ENCODE assay signal across 1 cellular context in the genomic region with DNA sequence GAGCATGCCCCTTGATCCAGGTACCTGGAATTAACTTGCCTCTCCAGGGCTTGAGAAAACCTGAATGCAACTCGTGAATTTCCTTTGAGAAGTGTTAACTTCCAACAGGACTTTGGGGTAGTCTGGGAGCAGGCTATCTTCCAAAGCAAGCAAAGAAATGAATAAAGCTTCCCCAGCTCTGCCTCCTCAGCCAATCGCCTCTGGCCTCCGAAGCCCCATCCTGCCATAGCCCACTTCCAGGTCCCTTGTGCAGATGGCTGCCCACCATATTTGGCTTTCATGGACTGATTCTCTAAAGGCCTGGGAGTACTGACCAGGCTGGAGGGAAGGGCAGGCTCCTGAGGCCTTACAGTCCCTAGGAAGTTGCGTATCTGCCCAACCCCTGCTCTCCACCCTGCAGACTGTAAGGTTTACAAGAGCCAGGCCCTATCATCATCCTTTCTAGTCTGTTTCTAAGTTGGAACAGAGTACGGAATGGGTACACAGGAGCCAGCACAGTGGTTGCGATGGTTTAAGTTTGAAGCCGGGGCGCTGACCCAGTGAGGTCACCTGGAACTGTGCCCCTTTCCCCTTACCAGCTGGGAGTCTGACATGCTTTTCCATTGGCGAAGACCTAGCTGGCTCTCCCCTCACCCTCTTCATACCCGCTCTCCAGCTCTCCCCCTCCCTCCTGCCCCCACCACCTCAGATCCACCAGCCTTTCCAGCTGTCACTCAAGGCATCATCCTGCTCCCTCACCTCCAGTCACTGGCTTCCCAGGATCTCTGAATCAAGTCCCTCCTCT.
TF ChIP-seq lines count a peak whose summit lies in the region.

No MANE protein-coding gene starts in this region.

TF ChIP-seq in H1, 55 proteins besides CTCF, POLR2A, EP300 and RAD21:
- TF ChIP-seq TBP (IDR thresholded peaks at IDR 0.05; ENCODE audit: low read depth, low read length) (no peak), TEAD4 (IDR thresholded peaks at IDR 0.05; ENCODE audit: low read depth, low read length) (no peak), ATF2 (IDR thresholded peaks at IDR 0.05; ENCODE audit: low read length) (no peak), KDM4A (IDR thresholded peaks at IDR 0.05; ENCODE audit: low read depth, low read length, severe bottlenecking) (peak; percentile 0), TAF1 (IDR thresholded peaks at IDR 0.05; ENCODE audit: low read depth, low read length) (no peak), RFX5 (IDR thresholded peaks at IDR 0.05; ENCODE audit: borderline replicate concordance, low read depth, low read length) (no peak)
